33 cellular contexts compared by ENCODE assay signal in the genomic region with DNA sequence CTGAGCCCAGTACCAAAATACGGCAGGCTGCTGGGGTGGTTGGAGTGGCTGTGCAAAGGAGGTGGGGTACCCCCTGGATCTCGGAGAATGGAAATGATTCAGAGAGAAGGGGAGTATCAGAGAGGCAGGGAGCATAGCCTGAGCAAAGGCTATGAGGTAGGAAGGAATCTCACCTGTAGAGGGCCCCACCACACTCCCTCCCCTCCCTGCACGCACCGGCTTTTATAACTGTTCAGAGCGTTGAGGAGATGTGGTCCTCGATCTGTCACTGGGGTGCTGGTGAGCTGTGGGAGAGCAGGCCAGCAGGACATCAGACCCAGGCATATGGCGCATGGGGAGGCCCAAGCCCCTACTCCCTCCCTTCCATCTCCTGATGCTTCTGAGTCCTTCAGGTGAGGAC. TPM values are rescaled to one million over a fixed set of nuclear protein-coding genes. Genes with fewer than 3 reads are reported as not detected.
DNase-seq lines count a peak whose midpoint lies in the region; ATAC-seq, FAIRE-seq and TF ChIP-seq lines count a peak whose summit lies in the region.
"Had no signal": no experiment of that assay in that cellular context is flagged by ENCODE, and none has a peak within 500 bp of the region (broad histone marks: within the 10 kb centered on the region; RNA-seq: fewer than 3 reads in every experiment).

No MANE protein-coding gene starts in this region.

- TF ChIP-seq RAD21 in HepG2 (CRISPR knock-in tag; IDR thresholded peaks at IDR 0.05), result no peak

- no TSS peak for BruUV-seq in HepG2 (replicated peaks; lab: Mats Ljungman, UMichigan)

- CTCF ChIA-PET in HepG2 (lab: Yijun Ruan, JAX; ENCODE audit: low intra/inter-chr PET ratio, low total read pairs), result no interaction called here

- peaks cover 40 to 74% of the 10 kb centered on the region in 2 experiments for H3K36me3 ChIP-seq in HepG2 (replicated peaks in 1 of 2; ENCODE audit: control insufficient read depth in 1 of 2, insufficient read depth in 2 of 2, low read length in 2 of 2)
- no peaks in the 10 kb centered on the region for H3K36me3 ChIP-seq in right lobe of liver
- peaks cover 93% of the 10 kb centered on the region for H3K36me3 ChIP-seq in Loucy (ENCODE audit: insufficient read depth, low read length)

- no peaks in the 10 kb centered on the region for H3K9me3 ChIP-seq in HepG2 (ENCODE audit: low read length)
- no peaks in the 10 kb centered on the region for H3K9me3 ChIP-seq in right lobe of liver
- H3K9me3 ChIP-seq in Loucy (ENCODE audit: insufficient read depth, low read depth, low read length), result no peaks in the 10 kb centered on the region
- H3K9me3 ChIP-seq: BLaER1 treated with 17β-estradiol and CSF1 and Interleukin-3, amounts not matched to agents 10 nM and 100 nM; mucosa of descending colon; psoas muscle; tibial nerve had no signal

- no peaks in the 10 kb centered on the region for H3K27me3 ChIP-seq in HepG2 (ENCODE audit: control insufficient read depth in 1 of 2, insufficient read depth in 2 of 2, low read length in 2 of 2)
- H3K27me3 ChIP-seq in right lobe of liver, result no peaks in the 10 kb centered on the region
- H3K27me3 ChIP-seq in Loucy (ENCODE audit: insufficient read depth, low read length, poor library complexity, severe bottlenecking), result no peaks in the 10 kb centered on the region
- H3K27me3 ChIP-seq: BLaER1 treated with 17β-estradiol and CSF1 and Interleukin-3, amounts not matched to agents 10 nM and 100 nM; dorsolateral prefrontal cortex; tibial nerve had no signal

- POLR2A ChIA-PET in HepG2 (lab: Yijun Ruan, JAX), result no interaction called here

- H3K4me1 ChIP-seq in HepG2 (ENCODE audit: insufficient read depth, low read length), result no peaks in the 10 kb centered on the region
- peaks cover 0 to 5% (median 0%) of the 10 kb centered on the region in 4 donors for H3K4me1 ChIP-seq in right lobe of liver
- H3K4me1 ChIP-seq in Loucy (ENCODE audit: insufficient read depth, low read length, poor library complexity, severe bottlenecking), result peaks cover 6% of the 10 kb centered on the region
- H3K4me1 ChIP-seq: psoas muscle had no signal

- TF ChIP-seq POLR2A in HepG2 (IDR thresholded peaks at IDR 0.05; ENCODE audit: insufficient read depth in 1 of 2, low read depth in 2 of 2, low read length in 2 of 2) (0 out of 4 replicates have a peak, but pooled peaks of 1 of the 2 experiments have one; percentile 7), right lobe of liver (IDR thresholded peaks at IDR 0.05) (no peak)

- H3K4me2 ChIP-seq in HepG2 (ENCODE audit: low read depth, low read length), result no peak overlapping the region
- H3K4me2 ChIP-seq in Loucy (ENCODE audit: low read depth, low read length, poor library complexity, severe bottlenecking), result no peak overlapping the region
- H3K4me2 ChIP-seq: BLaER1 treated with 17β-estradiol and CSF1 and Interleukin-3, amounts not matched to agents 10 nM and 100 nM; KMS-11 had no signal

- TF ChIP-seq EP300 in HepG2 (IDR thresholded peaks at IDR 0.05; ENCODE audit: low read depth in 2 of 2, low read length in 2 of 2), result no peak
- no peak for TF ChIP-seq EP300 in HepG2 (CRISPR knock-in tag; IDR thresholded peaks at IDR 0.05; ENCODE audit: borderline replicate concordance)

- ATAC-seq in HepG2 (0 out of 3 replicates have a peak, but pooled peaks have one; percentile 16), right lobe of liver (no peak), GM18907 (IDR thresholded peaks at IDR 0.05; ENCODE audit: unreplicated experiment) (no peak)
- ATAC-seq: activated CD4-positive, alpha-beta T cell treated with anti-CD3 and anti-CD28 coated beads for 36 hours; left cardiac atrium; mucosa of descending colon; natural killer cell; psoas muscle; stimulated activated effector memory CD8-positive, alpha-beta T cell treated with anti-CD3 and anti-CD28 coated beads, Interleukin-12 subunit alpha, Interleukin-12 subunit beta, amount 100 ng/mL, for 72 hours had no signal

- H3K4me3 Mint-ChIP-seq in chondrocyte (ENCODE audit: unreplicated experiment) (no peak overlapping the region), progenitor cell of endocrine pancreas (ENCODE audit: low read depth) (no peak overlapping the region)
- H3K4me3 Mint-ChIP-seq: activated CD4-positive, alpha-beta T cell treated with anti-CD3 and anti-CD28 coated beads for 36 hours; brain; immature natural killer cell; natural killer cell; stimulated activated effector memory CD8-positive, alpha-beta T cell treated with anti-CD3 and anti-CD28 coated beads, Interleukin-12 subunit alpha, Interleukin-12 subunit beta, amount 100 ng/mL, for 72 hours had no signal

- H3K4me1 Mint-ChIP-seq in chondrocyte (ENCODE audit: low read depth), result peaks cover 4% of the 10 kb centered on the region
- peaks cover 2% of the 10 kb centered on the region for H3K4me1 Mint-ChIP-seq in progenitor cell of endocrine pancreas (ENCODE audit: low read depth)

- H3K4me3 ChIP-seq in HepG2 (replicated peaks in 1 of 3; ENCODE audit: insufficient read depth in 1 of 3, low read depth in 2 of 3, low read length in 3 of 3), result no peak overlapping the region
- no peak overlapping the region for H3K4me3 ChIP-seq in right lobe of liver
- H3K4me3 ChIP-seq in Loucy (ENCODE audit: low read length, poor library complexity, severe bottlenecking), result no peak overlapping the region
- H3K4me3 ChIP-seq: BLaER1 treated with 17β-estradiol and CSF1 and Interleukin-3, amounts not matched to agents 10 nM and 100 nM; dorsolateral prefrontal cortex; GM23248; lung; mucosa of descending colon; psoas muscle; tibial nerve had no signal

- H2AFZ ChIP-seq in HepG2 (ENCODE audit: low read length) (no peak overlapping the region), Loucy (ENCODE audit: low read length) (no peak overlapping the region)
- H2AFZ ChIP-seq: GM23248 had no signal

- H3K27ac ChIP-seq in HepG2 (ENCODE audit: extremely low read length, insufficient read depth, low read length), result no peak overlapping the region
- no peak overlapping the region for H3K27ac ChIP-seq in right lobe of liver
- H3K27ac ChIP-seq: BLaER1 treated with 17β-estradiol and CSF1 and Interleukin-3, amounts not matched to agents 10 nM and 100 nM; dorsolateral prefrontal cortex; GM23248; KMS-11; psoas muscle; tibial nerve had no signal

- H3K9me2 ChIP-seq in Loucy (replicated peaks; ENCODE audit: low read depth, low read length), result no peaks in the 10 kb centered on the region

- peaks cover 47% of the 10 kb centered on the region for H3K36me3 Mint-ChIP-seq in chondrocyte (ENCODE audit: low read depth)
- peaks cover 5% of the 10 kb centered on the region for H3K36me3 Mint-ChIP-seq in progenitor cell of endocrine pancreas (ENCODE audit: insufficient read depth)

- H3K79me2 ChIP-seq in HepG2 (ENCODE audit: insufficient read depth, low read length), result no peaks in the 10 kb centered on the region
- H3K79me2 ChIP-seq in Loucy (ENCODE audit: insufficient read depth, low read length), result peaks cover 49% of the 10 kb centered on the region; the same call in 1 of the 2 replicates

- in situ Hi-C loops in HepG2 (cut with HindIII; ENCODE audit: extremely low pct_ligation_motif_present, low pct_unique_long_range_greater_than_20kb), result no loop called here

- no peaks in the 10 kb centered on the region for H3F3A ChIP-seq in Loucy (ENCODE audit: low read depth)

- DNase-seq in HepG2 (ENCODE audit: low spot score) (no peak), right lobe of liver (no peak), chondrocyte (ENCODE audit: low spot score) (no peak), D721Med (ENCODE audit: insufficient read length, low spot score) (no peak), progenitor cell of endocrine pancreas (ENCODE audit: low spot score, unreplicated experiment) (no peak)
- DNase-seq: activated CD4-positive, alpha-beta T cell treated with anti-CD3 and anti-CD28 coated beads for 36 hours; activated CD8-positive, alpha-beta memory T cell treated with anti-CD3 and anti-CD28 coated beads for 24 hours; activated T-cell treated with anti-CD3 and anti-CD28 coated beads for 4 hours; amniotic stem cell; DMS79; dorsolateral prefrontal cortex; GDM1; GM23248; hippocampal formation; immature natural killer cell; left cardiac atrium; MM.1S; mucosa of descending colon; natural killer cell; NCI-H1930; occipital lobe; psoas muscle; SHP77; stimulated activated CD4-positive, alpha-beta T cell treated with anti-CD3 and anti-CD28 coated beads, Interleukin-4, amount 100 ng/mL, for 4 hours; T-helper 2 cell had no signal

- H4K20me1 ChIP-seq in HepG2 (ENCODE audit: insufficient read depth, low read length), result no peaks in the 10 kb centered on the region
- peaks cover 5% of the 10 kb centered on the region for H4K20me1 ChIP-seq in Loucy (ENCODE audit: insufficient read depth, low read length, poor library complexity, severe bottlenecking)

- WGBS in HepG2 (ENCODE audit: low lambda C conversion rate), result 95% methylated on average over 6 of the region's 7 CpGs
- WGBS in right lobe of liver (ENCODE audit: insufficient coverage, low coverage, low lambda C conversion rate, missing lambda C conversion rate), result 100% methylated on average over 2 of the region's 7 CpGs

- FAIRE-seq in HepG2 (lab: Jason Lieb, UNC) (no peak), D721Med (lab: Jason Lieb, UNC) (no peak)

- H3K9me3 Mint-ChIP-seq in chondrocyte (ENCODE audit: low read depth) (no peaks in the 10 kb centered on the region), progenitor cell of endocrine pancreas (ENCODE audit: low read depth) (no peaks in the 10 kb centered on the region)
- H3K9me3 Mint-ChIP-seq: brain; immature natural killer cell; natural killer cell; stimulated activated effector memory CD8-positive, alpha-beta T cell treated with anti-CD3 and anti-CD28 coated beads, Interleukin-12 subunit alpha, Interleukin-12 subunit beta, amount 100 ng/mL, for 72 hours had no signal

- no peak overlapping the region for H3K27ac Mint-ChIP-seq in chondrocyte (ENCODE audit: unreplicated experiment)
- no peak overlapping the region for H3K27ac Mint-ChIP-seq in progenitor cell of endocrine pancreas
- H3K27ac Mint-ChIP-seq: activated CD4-positive, alpha-beta T cell treated with anti-CD3 and anti-CD28 coated beads for 36 hours; natural killer cell had no signal

- no peak for TF ChIP-seq CTCF in HepG2 (CRISPR knock-in tag; IDR thresholded peaks at IDR 0.05)
- TF ChIP-seq CTCF in right lobe of liver (IDR thresholded peaks at IDR 0.05), result no peak
- TF ChIP-seq CTCF in Loucy (conservative IDR thresholded peaks at IDR 0.05; ENCODE audit: low read length), result peak; percentile 50
- TF ChIP-seq CTCF in chondrocyte (IDR thresholded peaks at IDR 0.05), result peak; percentile 13
- no peak for TF ChIP-seq CTCF in D721Med (IDR thresholded peaks at IDR 0.05; ENCODE audit: insufficient read depth, missing control alignments)
- no peak for TF ChIP-seq CTCF in progenitor cell of endocrine pancreas (IDR thresholded peaks at IDR 0.05; ENCODE audit: unreplicated experiment)

- intact Hi-C loops in HepG2 (cut with micrococcal nuclease; ENCODE audit: unreplicated experiment) (no loop called here), right lobe of liver (cut with DNase I) (no loop called here)

- H3K9ac ChIP-seq in HepG2 (ENCODE audit: insufficient read depth, low read depth, low read length), result no peak overlapping the region
- no peak overlapping the region for H3K9ac ChIP-seq in Loucy (ENCODE audit: low read depth, low read length, poor library complexity, severe bottlenecking)
- H3K9ac ChIP-seq: BLaER1 treated with 17β-estradiol and CSF1 and Interleukin-3, amounts not matched to agents 10 nM and 100 nM; GM23248; KMS-11 had no signal

- H3K27me3 Mint-ChIP-seq in chondrocyte (ENCODE audit: low read depth) (no peaks in the 10 kb centered on the region), progenitor cell of endocrine pancreas (no peaks in the 10 kb centered on the region)
- H3K27me3 Mint-ChIP-seq: activated CD4-positive, alpha-beta T cell treated with anti-CD3 and anti-CD28 coated beads for 36 hours had no signal

RNA-seq across cellular contexts. Expression of a gene that starts 13.2 kb away (rescaled TPM):
- total RNA-seq in HepG2 (2016; rRNA removed; fragmentation: Illumina TruSeq; extraction: Trizol), result 38.9 and 41.3 TPM in 2 replicates
- 37.4 and 48.9 TPM in 2 replicates for total RNA-seq in HepG2 (2016; cell fraction: cytosol; rRNA removed; fragmentation: Illumina TruSeq; extraction: Trizol; ENCODE audit: low read depth)
- total RNA-seq in HepG2 (2016; cell fraction: insoluble cytoplasmic fraction; rRNA removed; fragmentation: Illumina TruSeq; extraction: Trizol), result 37.1 and 41.5 TPM in 2 replicates
- total RNA-seq in HepG2 (2016; cell fraction: membrane; rRNA removed; fragmentation: Illumina TruSeq; extraction: Trizol), result 43.2 and 56.9 TPM in 2 replicates
- 34.7 and 40.7 TPM in 2 replicates for total RNA-seq in HepG2 (2016; cell fraction: nucleus; rRNA removed; fragmentation: Illumina TruSeq; extraction: Trizol)
- polyA plus RNA-seq in HepG2 (2011; rRNA removed), result 25.5 and 29.7 TPM in 2 replicates
- polyA plus RNA-seq in HepG2 (2011; cell fraction: cytosol; rRNA removed), result 20.2 and 33.0 TPM in 2 replicates
- 61.0 and 76.3 TPM in 2 replicates for polyA plus RNA-seq in HepG2 (2011; cell fraction: nucleus; rRNA removed)
- polyA plus RNA-seq in HepG2 (2012), result 20.3 and 24.3 TPM in 2 replicates
- 79.2 and 107 TPM in 2 replicates for polyA plus RNA-seq in HepG2 (2016; cell fraction: cytosol; fragmentation: Illumina TruSeq; extraction: Trizol; ENCODE audit: low read depth)
- polyA plus RNA-seq in HepG2 (2016; cell fraction: insoluble cytoplasmic fraction; fragmentation: Illumina TruSeq; extraction: Trizol; ENCODE audit: low read depth), result 42.2 and 45.3 TPM in 2 replicates
- polyA plus RNA-seq in HepG2 (2016; cell fraction: membrane; fragmentation: Illumina TruSeq; extraction: Trizol; ENCODE audit: low read depth), result 66.8 and 74.2 TPM in 2 replicates
- polyA plus RNA-seq in HepG2 (2016; cell fraction: nucleus; fragmentation: Illumina TruSeq; extraction: Trizol; ENCODE audit: insufficient read depth, low read depth), result 60.4 and 66.8 TPM in 2 replicates
- polyA minus RNA-seq in HepG2 (2011; rRNA and poly(A)+ RNA removed; ENCODE audit: low replicate concordance), result 67.2 and 159 TPM in 2 replicates
- polyA minus RNA-seq in HepG2 (2011; cell fraction: cytosol; rRNA and poly(A)+ RNA removed), result 15.8 and 17.7 TPM in 2 replicates
- polyA minus RNA-seq in HepG2 (2011; cell fraction: nucleus; rRNA and poly(A)+ RNA removed), result 34.7 and 42.2 TPM in 2 replicates
- 1 to 10 TPM; 2.2 to 8.0 (median 5.2) TPM for total RNA-seq in right lobe of liver
- total RNA-seq in chondrocyte, result 73.5 to 115 TPM (median 77.8 TPM) in 3 replicates
- 27.2 and 28.4 TPM in 2 replicates for total RNA-seq in progenitor cell of endocrine pancreas

RNA-seq across cellular contexts. Expression of a gene that starts 21.1 kb away (rescaled TPM):
- total RNA-seq in HepG2 (2016; rRNA removed; fragmentation: Illumina TruSeq; extraction: Trizol) (18.1 and 32.6 TPM in 2 replicates), right lobe of liver (10 to 100 TPM; 14.1 to 29.2 (median 21.5) TPM), chondrocyte (48.1 to 64.2 TPM (median 54.3 TPM) in 3 replicates), progenitor cell of endocrine pancreas (47.9 and 50.1 TPM in 2 replicates)
- total RNA-seq in HepG2 (2016; cell fraction: cytosol; rRNA removed; fragmentation: Illumina TruSeq; extraction: Trizol; ENCODE audit: low read depth), result 4.5 and 4.8 TPM in 2 replicates
- total RNA-seq in HepG2 (2016; cell fraction: insoluble cytoplasmic fraction; rRNA removed; fragmentation: Illumina TruSeq; extraction: Trizol), result 18.2 and 34.4 TPM in 2 replicates
- 10.6 and 10.9 TPM in 2 replicates for total RNA-seq in HepG2 (2016; cell fraction: membrane; rRNA removed; fragmentation: Illumina TruSeq; extraction: Trizol)
- 12.4 and 13.6 TPM in 2 replicates for total RNA-seq in HepG2 (2016; cell fraction: nucleus; rRNA removed; fragmentation: Illumina TruSeq; extraction: Trizol)
- polyA plus RNA-seq in HepG2 (2011; rRNA removed), result 10.6 and 12.7 TPM in 2 replicates
- 5.4 and 8.9 TPM in 2 replicates for polyA plus RNA-seq in HepG2 (2011; cell fraction: cytosol; rRNA removed)
- polyA plus RNA-seq in HepG2 (2011; cell fraction: nucleus; rRNA removed), result 3.1 and 5.2 TPM in 2 replicates
- polyA plus RNA-seq in HepG2 (2012), result 9.2 and 10.8 TPM in 2 replicates
- polyA plus RNA-seq in HepG2 (2016; cell fraction: cytosol; fragmentation: Illumina TruSeq; extraction: Trizol; ENCODE audit: low read depth), result 1.4 and 1.6 TPM in 2 replicates
- polyA plus RNA-seq in HepG2 (2016; cell fraction: insoluble cytoplasmic fraction; fragmentation: Illumina TruSeq; extraction: Trizol; ENCODE audit: low read depth), result 28.5 and 31.9 TPM in 2 replicates
- polyA plus RNA-seq in HepG2 (2016; cell fraction: membrane; fragmentation: Illumina TruSeq; extraction: Trizol; ENCODE audit: low read depth), result 5.5 and 6.3 TPM in 2 replicates
- 15.3 and 18.2 TPM in 2 replicates for polyA plus RNA-seq in HepG2 (2016; cell fraction: nucleus; fragmentation: Illumina TruSeq; extraction: Trizol; ENCODE audit: insufficient read depth, low read depth)
- 11.4 and 32.6 TPM in 2 replicates for polyA minus RNA-seq in HepG2 (2011; rRNA and poly(A)+ RNA removed; ENCODE audit: low replicate concordance)
- 10.7 and 13.2 TPM in 2 replicates for polyA minus RNA-seq in HepG2 (2011; cell fraction: cytosol; rRNA and poly(A)+ RNA removed)
- 14.9 and 16.2 TPM in 2 replicates for polyA minus RNA-seq in HepG2 (2011; cell fraction: nucleus; rRNA and poly(A)+ RNA removed)

Comparison
In these comparisons a context has a peak if more than half of its experiments do, and no peak if none do; other contexts are left out.
1. CTCF ChIP-seq: peak in Loucy (single experiment) and chondrocyte (single experiment); none in HepG2 (single experiment), right lobe of liver (0 of 4), D721Med (single experiment) and progenitor cell of endocrine pancreas (single experiment).